1 cellular context compared by ENCODE assay signal in genomic region chr12:124497039-124497438, GRCh38.
TF ChIP-seq lines count a peak whose summit lies in the region.

No MANE protein-coding gene starts in this region.

TF ChIP-seq in HepG2, 621 proteins besides CTCF, POLR2A, EP300 and RAD21 (continued from another document):
- TF ChIP-seq AKNA (CRISPR knock-in tag; IDR thresholded peaks at IDR 0.05; ENCODE audit: borderline replicate concordance) (no peak), FOXM1 (CRISPR knock-in tag; IDR thresholded peaks at IDR 0.05) (no peak), TEAD2 (CRISPR knock-in tag; IDR thresholded peaks at IDR 0.05) (no peak), MAZ (IDR thresholded peaks at IDR 0.05; ENCODE audit: borderline replicate concordance, low read depth, low read length) (no peak), MAZ (CRISPR knock-in tag; IDR thresholded peaks at IDR 0.05; ENCODE audit: low read depth) (no peak), PRDM10 (CRISPR knock-in tag; IDR thresholded peaks at IDR 0.05; ENCODE audit: low read depth) (no peak), ZNF629 (CRISPR knock-in tag; conservative IDR thresholded peaks at IDR 0.05) (no peak), CEBPB (IDR thresholded peaks at IDR 0.05; ENCODE audit: borderline replicate concordance, low read depth, low read length) (peak; percentile 31; the same call in 1 of the 2 replicates), ZNF33B (CRISPR knock-in tag; IDR thresholded peaks at IDR 0.05) (no peak), ZNF768 (CRISPR knock-in tag; IDR thresholded peaks at IDR 0.05) (peak; percentile 97), PCBP2 (optimal IDR thresholded peaks at IDR 0.05; ENCODE audit: low read depth, low read length, poor library complexity, severe bottlenecking) (no peak), CSRNP1 (CRISPR knock-in tag; IDR thresholded peaks at IDR 0.05) (no peak), GRHL1 (CRISPR knock-in tag; conservative IDR thresholded peaks at IDR 0.05) (no peak), NFKBIZ (CRISPR knock-in tag; IDR thresholded peaks at IDR 0.05) (no peak), ELK4 (CRISPR knock-in tag; IDR thresholded peaks at IDR 0.05; ENCODE audit: borderline replicate concordance) (no peak), ZNF660 (CRISPR knock-in tag; IDR thresholded peaks at IDR 0.05; ENCODE audit: borderline replicate concordance, low read depth) (no peak), ATF5 (CRISPR knock-in tag; IDR thresholded peaks at IDR 0.05; ENCODE audit: low read depth) (no peak)
TF ChIP-seq in HepG2: peak in this region for 3.
